ENCODE assay signal across 9 cellular contexts in the genomic region with DNA sequence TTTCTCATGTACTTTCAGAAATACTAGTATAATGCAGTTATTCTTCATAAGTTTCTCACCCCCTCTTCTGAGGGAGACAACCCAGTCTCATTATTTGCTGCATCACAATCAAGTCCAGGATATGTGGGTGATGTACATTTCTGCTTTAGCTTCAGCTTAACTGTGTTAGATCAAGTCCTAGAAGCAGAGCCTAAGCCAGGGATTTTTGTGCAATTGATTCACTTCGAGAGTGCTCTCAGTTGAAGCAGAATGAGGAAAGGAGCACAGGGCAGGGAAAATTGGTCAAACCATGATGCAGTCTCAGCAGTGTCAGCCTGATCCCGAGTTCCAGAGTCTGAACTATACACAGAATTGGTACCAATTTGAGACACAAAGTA. TPM values are rescaled to one million over a fixed set of nuclear protein-coding genes. Genes with fewer than 3 reads are reported as not detected.
A peak's percentile ranks its signal among the peaks of the same experiment; 100 is the strongest.
DNase-seq lines count a peak whose midpoint lies in the region; ATAC-seq and TF ChIP-seq lines count a peak whose summit lies in the region.
"Had no signal": no experiment of that assay in that cellular context is flagged by ENCODE, and none has a peak within 500 bp of the region (broad histone marks: within the 10 kb centered on the region; RNA-seq: fewer than 3 reads in every experiment).

No MANE protein-coding gene starts in this region.

- peaks cover 2% of the 10 kb centered on the region for H3K4me1 Mint-ChIP-seq in activated naive CD4-positive, alpha-beta T cell treated with anti-CD3 and anti-CD28 coated beads, Interleukin-2, amount 10 ng/mL, durations not matched to agents 7 days and 5 days
- H3K4me1 Mint-ChIP-seq in stimulated activated naive CD8-positive, alpha-beta T cell treated with anti-CD3 and anti-CD28 coated beads, Interleukin-15, amount 100 ng/mL, for 72 hours, result peaks cover 26% of the 10 kb centered on the region

- H3K9me3 Mint-ChIP-seq in activated naive CD4-positive, alpha-beta T cell treated with anti-CD3 and anti-CD28 coated beads, Interleukin-2, amount 10 ng/mL, durations not matched to agents 7 days and 5 days, result no peaks in the 10 kb centered on the region
- no peaks in the 10 kb centered on the region for H3K9me3 Mint-ChIP-seq in stimulated activated naive CD8-positive, alpha-beta T cell treated with anti-CD3 and anti-CD28 coated beads, Interleukin-15, amount 100 ng/mL, for 72 hours

- CTCF ChIA-PET in activated naive CD4-positive, alpha-beta T cell treated with anti-CD3 and anti-CD28 coated beads, Interleukin-2, amount 10 ng/mL, durations not matched to agents 7 days and 5 days (lab: Charles Lee), result interaction anchor here (1.7 kb wide), 1 partner anchor 28 kb away, joined by 3 read pairs; no protein-coding TSS in a partner anchor

- peaks cover 7% of the 10 kb centered on the region for H3K27me3 Mint-ChIP-seq in activated naive CD4-positive, alpha-beta T cell treated with anti-CD3 and anti-CD28 coated beads, Interleukin-2, amount 10 ng/mL, durations not matched to agents 7 days and 5 days
- no peaks in the 10 kb centered on the region for H3K27me3 Mint-ChIP-seq in stimulated activated naive CD8-positive, alpha-beta T cell treated with anti-CD3 and anti-CD28 coated beads, Interleukin-15, amount 100 ng/mL, for 72 hours

- TF ChIP-seq POLR2A in GM18505 (IDR thresholded peaks at IDR 0.05; ENCODE audit: borderline replicate concordance, extremely low read depth, insufficient read depth, insufficient read length), result no peak

- peak overlapping the region; percentile 69 for H3K27ac Mint-ChIP-seq in activated naive CD4-positive, alpha-beta T cell treated with anti-CD3 and anti-CD28 coated beads, Interleukin-2, amount 10 ng/mL, durations not matched to agents 7 days and 5 days
- H3K27ac Mint-ChIP-seq in stimulated activated naive CD8-positive, alpha-beta T cell treated with anti-CD3 and anti-CD28 coated beads, Interleukin-15, amount 100 ng/mL, for 72 hours, result peak overlapping the region; percentile 50 to 92

- H3K36me3 Mint-ChIP-seq in activated naive CD4-positive, alpha-beta T cell treated with anti-CD3 and anti-CD28 coated beads, Interleukin-2, amount 10 ng/mL, durations not matched to agents 7 days and 5 days, result peaks cover 37% of the 10 kb centered on the region

- no peak overlapping the region for H3K4me3 Mint-ChIP-seq in activated naive CD4-positive, alpha-beta T cell treated with anti-CD3 and anti-CD28 coated beads, Interleukin-2, amount 10 ng/mL, durations not matched to agents 7 days and 5 days
- H3K4me3 Mint-ChIP-seq in stimulated activated naive CD8-positive, alpha-beta T cell treated with anti-CD3 and anti-CD28 coated beads, Interleukin-15, amount 100 ng/mL, for 72 hours, result no peak overlapping the region

- DNase-seq in activated naive CD4-positive, alpha-beta T cell treated with anti-CD3 and anti-CD28 coated beads, Interleukin-2, amount 10 ng/mL, durations not matched to agents 7 days and 5 days, result no peak
- no peak for DNase-seq in activated naive CD4-positive, alpha-beta T cell (lab: John Stamatoyannopoulos, UW)
- DNase-seq in stimulated activated naive CD8-positive, alpha-beta T cell treated with anti-CD3 and anti-CD28 coated beads, Interleukin-15, amount 100 ng/mL, for 72 hours, result no peak
- DNase-seq in T1000 (lab: John Stamatoyannopoulos, UW) (no peak), NCI-H226 (no peak)
- DNase-seq: adrenal gland had no signal

- peak; percentile 15 for ATAC-seq in esophagus mucosa
- peak; percentile 48 for ATAC-seq in stimulated activated naive CD8-positive, alpha-beta T cell treated with anti-CD3 and anti-CD28 coated beads, Interleukin-15, amount 100 ng/mL, for 72 hours
- no peak for ATAC-seq in GM18505 (IDR thresholded peaks at IDR 0.05; ENCODE audit: unreplicated experiment)

TF ChIP-seq in PFSK-1, 5 proteins besides CTCF, POLR2A, EP300 and RAD21:
- TF ChIP-seq TAF1 (IDR thresholded peaks at IDR 0.05; ENCODE audit: borderline replicate concordance, insufficient read depth, low read length) (no peak), POLR2AphosphoS5 (IDR thresholded peaks at IDR 0.05; ENCODE audit: low read depth, low read length) (0 out of 2 replicates have a peak, but pooled peaks have one; percentile 6)

RNA-seq across cellular contexts. Expression of gene HNRNPK, which starts 15.1 kb away (rescaled TPM):
- 451 TPM for polyA plus RNA-seq in PFSK-1 (2012; ENCODE audit: insufficient read length, low read depth)
- total RNA-seq in esophagus mucosa, result 349 TPM

RNA-seq across cellular contexts. Expression of gene RMI1, which starts 15.6 kb away (rescaled TPM):
- polyA plus RNA-seq in PFSK-1 (2012; ENCODE audit: insufficient read length, low read depth), result 3.4 TPM
- total RNA-seq in esophagus mucosa, result 6.7 TPM

RNA-seq across cellular contexts. Expression of gene KIF27, which starts 43.7 kb away (rescaled TPM):
- polyA plus RNA-seq in PFSK-1 (2012; ENCODE audit: insufficient read length, low read depth), result 1.7 TPM
- 2.5 TPM for total RNA-seq in esophagus mucosa
